In genomic region chr15:68276668-68277067, GRCh38 we compare ENCODE assay signal across 8 cellular contexts. TPM values are rescaled to one million over a fixed set of nuclear protein-coding genes. Genes with fewer than 3 reads are reported as not detected.
DNase-seq lines count a peak whose midpoint lies in the region; ATAC-seq and TF ChIP-seq lines count a peak whose summit lies in the region.

No MANE protein-coding gene starts in this region.

- H3K9ac ChIP-seq in IMR-90 (ENCODE audit: low read depth, low read length): peak overlapping the region; percentile 87

- H4K91ac ChIP-seq in IMR-90 (ENCODE audit: insufficient read depth, low read depth, low read length): peak overlapping the region; percentile 96

- no peak for DNase-seq in A673 (ENCODE audit: low spot score)
- no peak for DNase-seq in IMR-90
- no peak for DNase-seq in central memory CD8-positive, alpha-beta T cell (ENCODE audit: low spot score in 2 of 2)
- no peak for DNase-seq in GM13976 (ENCODE audit: low spot score)
- no peak for DNase-seq in posterior vena cava (ENCODE audit: low spot score)
- DNase-seq in effector CD4-positive, alpha-beta T cell: no peak
- DNase-seq in cerebellar cortex (ENCODE audit: low spot score): no peak

- H3K56ac ChIP-seq in IMR-90 (ENCODE audit: extremely low read depth, insufficient read depth, low read length): peak overlapping the region; percentile 97

- H3K4me1 ChIP-seq in A673 (ENCODE audit: insufficient read depth, low read length, poor library complexity, severe bottlenecking) (peaks cover 25% of the 10 kb centered on the region), IMR-90 (ENCODE audit: control insufficient read depth, insufficient read depth, low read length) (peaks cover 38% of the 10 kb centered on the region), muscle layer of duodenum (ENCODE audit: control insufficient read depth in 1 of 2, insufficient read depth in 2 of 2, low read length in 2 of 2) (peaks cover 24 to 30% of the 10 kb centered on the region in 2 donors)

- POLR2A ChIA-PET in A673 (lab: Charles Lee; ENCODE audit: low non-redundant PET) (no interaction called here), IMR-90 (lab: Charles Lee; ENCODE audit: unreplicated experiment) (no interaction called here)

- H4K8ac ChIP-seq in IMR-90 (ENCODE audit: low read depth in 2 of 2, low read length in 2 of 2): peak overlapping the region; percentile 97 to 99

- intact Hi-C loops in A673 (cut with micrococcal nuclease; ENCODE audit: unreplicated experiment) (no loop called here), IMR-90 (cut with micrococcal nuclease) (no loop called here), posterior vena cava (cut with DNase I) (no loop called here)

- H3K27ac Mint-ChIP-seq in central memory CD8-positive, alpha-beta T cell (ENCODE audit: low read depth): peak overlapping the region; percentile 98

- H3K23ac ChIP-seq in IMR-90 (ENCODE audit: low read depth, low read length): peak overlapping the region; percentile 98

- peaks cover 21% of the 10 kb centered on the region for H3K9me1 ChIP-seq in IMR-90 (ENCODE audit: insufficient read depth, low read length)

- peaks cover 38% of the 10 kb centered on the region for H4K20me1 ChIP-seq in IMR-90 (ENCODE audit: insufficient read depth, low read length)

- H2AK9ac ChIP-seq in IMR-90 (replicated peaks; ENCODE audit: low read depth, low read length, poor library complexity): no peak overlapping the region

- TF ChIP-seq RAD21 in IMR-90 (IDR thresholded peaks at IDR 0.05; ENCODE audit: low read length): no peak

- H3K4me3 ChIP-seq in A673 (ENCODE audit: low read depth, low read length, poor library complexity, severe bottlenecking) (peak overlapping the region; percentile 93), IMR-90 (ENCODE audit: insufficient read depth, low read depth, low read length) (peak overlapping the region; percentile 86; the same call in 1 of the 2 replicates), muscle layer of duodenum (ENCODE audit: low read depth in 1 of 2, low read length in 2 of 2) (peak overlapping the region; percentile 83 to 89)

- H2BK120ac ChIP-seq in IMR-90 (ENCODE audit: low read depth, low read length): peak overlapping the region; percentile 93

- in situ Hi-C loops in IMR-90 (cut with MboI; ENCODE audit: low sequenced_read_pairs): no loop called here
- in situ Hi-C loops in GM13976 (cut with MboI; ENCODE audit: low sequenced_read_pairs, unreplicated experiment): no loop called here

- H2BK5ac ChIP-seq in IMR-90 (ENCODE audit: low read depth, low read length, poor library complexity, severe bottlenecking): peak overlapping the region; percentile 91

- H3K9me3 Mint-ChIP-seq in central memory CD8-positive, alpha-beta T cell: no peaks in the 10 kb centered on the region

- H3K9me3 ChIP-seq in A673 (ENCODE audit: low read depth, low read length, poor library complexity, severe bottlenecking): no peaks in the 10 kb centered on the region
- no peaks in the 10 kb centered on the region for H3K9me3 ChIP-seq in IMR-90 (ENCODE audit: control insufficient read depth, insufficient read depth, low read length)
- H3K9me3 ChIP-seq in muscle layer of duodenum (ENCODE audit: control insufficient read depth in 1 of 2, low read length in 2 of 2): no peaks in the 10 kb centered on the region

- peak overlapping the region; percentile 93 for H3K27ac ChIP-seq in A673 (ENCODE audit: low read depth, low read length, poor library complexity, severe bottlenecking)
- H3K27ac ChIP-seq in IMR-90 (ENCODE audit: insufficient read depth, low read length): peak overlapping the region; percentile 98
- peak overlapping the region; percentile 99 for H3K27ac ChIP-seq in muscle layer of duodenum (ENCODE audit: low read length)

- no peaks in the 10 kb centered on the region for H3K27me3 Mint-ChIP-seq in central memory CD8-positive, alpha-beta T cell

- ATAC-seq in IMR-90 (ENCODE audit: low read depth): no peak
- ATAC-seq in central memory CD8-positive, alpha-beta T cell (replicated peaks; ENCODE audit: extremely low read depth, poor library complexity, severe bottlenecking): no peak

- H3K36me3 Mint-ChIP-seq in central memory CD8-positive, alpha-beta T cell (ENCODE audit: insufficient read depth): peaks cover 17% of the 10 kb centered on the region

- WGBS in IMR-90 (ENCODE audit: extremely low coverage in 2 of 2, insufficient read length in 1 of 2), 2 experiments: 0% methylated on average over 1 of the region's 3 CpGs; no CpG with 5 or more reads in 1 of the 2 experiments

- H2BK15ac ChIP-seq in IMR-90 (ENCODE audit: low read depth, low read length): peak overlapping the region; percentile 94

- H3K4ac ChIP-seq in IMR-90 (ENCODE audit: low read depth, low read length): peak overlapping the region; percentile 96

- peak overlapping the region; percentile 92 for H3K4me3 Mint-ChIP-seq in central memory CD8-positive, alpha-beta T cell

- dilution Hi-C loops in IMR-90 (cut with HindIII; ENCODE audit: low sequenced_read_pairs, unreplicated experiment): no loop called here

- TF ChIP-seq CTCF in A673 (conservative IDR thresholded peaks at IDR 0.05; ENCODE audit: low read depth, low read length) (no peak), IMR-90 (conservative IDR thresholded peaks at IDR 0.05; ENCODE audit: low read depth, low read length) (no peak), GM13976 (IDR thresholded peaks at IDR 0.05; ENCODE audit: borderline replicate concordance, control extremely low read depth, extremely low read depth, insufficient read depth, missing control alignments) (no peak)

- peak overlapping the region; percentile 93 for H3K14ac ChIP-seq in IMR-90 (replicated peaks; ENCODE audit: low read depth, low read length)

- peak overlapping the region; percentile 99 for H2AFZ ChIP-seq in IMR-90 (replicated peaks; ENCODE audit: low read length, poor library complexity)

- H3K79me1 ChIP-seq in IMR-90 (ENCODE audit: low read depth in 1 of 2, low read length in 2 of 2): peaks cover 17 to 57% of the 10 kb centered on the region in 2 experiments

- peak overlapping the region; percentile 92 for H4K5ac ChIP-seq in IMR-90 (ENCODE audit: low read depth, low read length)

- H3K36me3 ChIP-seq in A673 (ENCODE audit: insufficient read depth, low read length, poor library complexity, severe bottlenecking): no peaks in the 10 kb centered on the region
- H3K36me3 ChIP-seq in IMR-90 (ENCODE audit: control insufficient read depth, insufficient read depth, low read length): peaks cover 2% of the 10 kb centered on the region; the same call in 1 of the 2 replicates
- peaks cover 0 to 12% of the 10 kb centered on the region in 2 donors for H3K36me3 ChIP-seq in muscle layer of duodenum (ENCODE audit: control insufficient read depth in 1 of 2, insufficient read depth in 2 of 2, low read length in 2 of 2)

- H3K18ac ChIP-seq in IMR-90 (ENCODE audit: low read depth, low read length): peak overlapping the region; percentile 68; the same call in 1 of the 2 replicates

- H3K4me2 ChIP-seq in IMR-90 (ENCODE audit: low read depth, low read length): peak overlapping the region; percentile 88

- no peak for TF ChIP-seq POLR2A in IMR-90 (IDR thresholded peaks at IDR 0.05; ENCODE audit: low read depth, low read length)

- peak overlapping the region; percentile 85 for H2BK20ac ChIP-seq in IMR-90 (ENCODE audit: low read depth, low read length)

- H3K27me3 ChIP-seq in A673 (replicated peaks; ENCODE audit: insufficient read depth, low read depth, low read length, poor library complexity): no peaks in the 10 kb centered on the region
- H3K27me3 ChIP-seq in IMR-90 (ENCODE audit: control insufficient read depth, insufficient read depth, low read length): no peaks in the 10 kb centered on the region
- no peaks in the 10 kb centered on the region for H3K27me3 ChIP-seq in muscle layer of duodenum (ENCODE audit: low read depth, low read length)

- peak overlapping the region; percentile 82; the same call in 1 of the 2 replicates for H2AK5ac ChIP-seq in IMR-90 (ENCODE audit: low read depth, low read length)

- CTCF ChIA-PET in A673 (lab: Charles Lee): interaction anchor here (0.8 kb wide), 1 partner anchor 24 kb away, joined by 3 read pairs; no protein-coding TSS in a partner anchor
- CTCF ChIA-PET in IMR-90 (lab: Yijun Ruan, JAX): interaction anchor here (0.5 to 1.0 kb wide), 2 partner anchors 24 to 317 kb away, joined by 3 to 4 read pairs; no protein-coding TSS in a partner anchor

- peaks cover 43% of the 10 kb centered on the region for H3K4me1 Mint-ChIP-seq in central memory CD8-positive, alpha-beta T cell

- no TSS peak for BruUV-seq in A673 (replicated peaks; lab: Mats Ljungman, UMichigan)
- BruUV-seq in IMR-90 (replicated peaks; lab: Mats Ljungman, UMichigan): no TSS peak

TF ChIP-seq in IMR-90, 13 proteins besides CTCF, POLR2A, EP300 and RAD21 (continues in another document):
- TF ChIP-seq MAFK (IDR thresholded peaks at IDR 0.05; ENCODE audit: low read depth, low read length) (no peak), ELK1 (IDR thresholded peaks at IDR 0.05; ENCODE audit: borderline replicate concordance, low read depth, low read length) (no peak), CHD1 (IDR thresholded peaks at IDR 0.05; ENCODE audit: low read depth, low read length) (no peak), RCOR1 (IDR thresholded peaks at IDR 0.05; ENCODE audit: insufficient replicate concordance, low read length) (no peak)

RNA-seq across cellular contexts. Expression of gene FEM1B, which starts 0.9 kb away (rescaled TPM):
- total RNA-seq in A673 (2021): 44.6 and 47.3 TPM in 2 replicates
- 47.2 and 51.4 TPM in 2 replicates for total RNA-seq in IMR-90 (2012; rRNA removed)
- 16.2 and 16.9 TPM in 2 replicates for polyA plus RNA-seq in IMR-90 (2012; rRNA removed)
- 3.0 and 4.1 TPM in 2 replicates for polyA plus RNA-seq in IMR-90 (2012; cell fraction: cytosol; rRNA removed)
- polyA plus RNA-seq in IMR-90 (2012; cell fraction: nucleus; rRNA removed; ENCODE audit: low replicate concordance): 3.5 and 17.2 TPM in 2 replicates
- 100 to 1,000 TPM in 1 of 2 donors, 10 to 100 TPM in 1; 98.5 to 138 TPM for total RNA-seq in posterior vena cava

RNA-seq across cellular contexts. Expression of gene CLN6, which starts 47.1 kb away (rescaled TPM):
- total RNA-seq in A673 (2021) (75.4 and 84.7 TPM in 2 replicates), IMR-90 (2012; rRNA removed) (5.3 and 6.5 TPM in 2 replicates), posterior vena cava (10 to 100 TPM; 14.9 TPM)
- 31.9 and 33.8 TPM in 2 replicates for polyA plus RNA-seq in IMR-90 (2012; rRNA removed)
- polyA plus RNA-seq in IMR-90 (2012; cell fraction: cytosol; rRNA removed): 7.8 and 31.2 TPM in 2 replicates
- 26.1 and 47.2 TPM in 2 replicates for polyA plus RNA-seq in IMR-90 (2012; cell fraction: nucleus; rRNA removed; ENCODE audit: low replicate concordance)
